Comparison of ENCODE assay signal across 8 cellular contexts in the genomic region with DNA sequence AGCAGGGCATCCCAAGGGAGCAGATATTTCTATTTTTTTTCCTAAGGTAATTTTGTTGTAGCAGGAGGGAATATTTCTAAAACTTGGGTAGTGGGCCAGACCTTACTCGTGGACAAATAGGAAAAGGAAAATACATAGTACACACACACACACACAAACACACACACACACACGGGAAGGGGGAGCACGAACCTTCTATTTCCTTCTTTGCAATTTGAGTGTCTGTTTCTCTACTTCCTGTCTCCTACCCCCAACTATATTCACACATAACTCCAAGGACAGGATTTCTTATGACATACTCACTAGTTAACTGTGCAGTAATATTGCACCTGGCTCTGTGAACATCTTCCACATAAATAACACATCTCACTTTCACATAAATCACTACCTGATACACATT. TPM values are rescaled to one million over a fixed set of nuclear protein-coding genes. Genes with fewer than 3 reads are reported as not detected.
DNase-seq lines count a peak whose midpoint lies in the region; ATAC-seq and TF ChIP-seq lines count a peak whose summit lies in the region.

No MANE protein-coding gene starts in this region.

- peak overlapping the region; percentile 75 for H3K4me3 ChIP-seq in CD8-positive, alpha-beta T cell (ENCODE audit: low read depth, low read length)
- peak overlapping the region; percentile 68 to 82 for H3K4me3 ChIP-seq in neutrophil (ENCODE audit: low read depth in 1 of 2, low read length in 1 of 2)

- H3K4me1 Mint-ChIP-seq in CD8-positive, alpha-beta T cell (ENCODE audit: low read depth) = peaks cover 68% of the 10 kb centered on the region

- POLR2A ChIA-PET in CD8-positive, alpha-beta T cell (lab: Charles Lee) = interaction anchor here (0.6 to 1.6 kb wide), 2 partner anchors 12 to 36 kb away, joined by 3 to 4 read pairs; a partner anchor contains a TSS

- no peak for TF ChIP-seq CTCF in CD8-positive, alpha-beta T cell (IDR thresholded peaks at IDR 0.05)
- TF ChIP-seq CTCF in neutrophil (IDR thresholded peaks at IDR 0.05) = no peak
- no peak for TF ChIP-seq CTCF in GM10266 (IDR thresholded peaks at IDR 0.05; ENCODE audit: control insufficient read depth, insufficient read depth, low read depth, missing control alignments)

- no peak for DNase-seq in CD8-positive, alpha-beta T cell
- DNase-seq in MV-4-11 (lab: John Stamatoyannopoulos, UW) = peak; percentile 48
- DNase-seq in dermis blood vessel endothelial cell = peak; percentile 45
- no peak for DNase-seq in GM10266 (ENCODE audit: extremely low spot score)
- no peak for DNase-seq in putamen (ENCODE audit: low spot score)
- no peak for DNase-seq in NCI-H1105 treated with DMSO at 0.1 percent for 48 hours (lab: John Stamatoyannopoulos, UW)

- peak overlapping the region; percentile 56 for H3K27ac ChIP-seq in CD8-positive, alpha-beta T cell (ENCODE audit: low read depth, low read length)
- peak overlapping the region; percentile 98 for H3K27ac ChIP-seq in neutrophil

- H3K27me3 ChIP-seq in CD8-positive, alpha-beta T cell (ENCODE audit: insufficient read depth, low read length) = no peaks in the 10 kb centered on the region
- no peaks in the 10 kb centered on the region for H3K27me3 ChIP-seq in neutrophil

- H3K4me1 ChIP-seq in CD8-positive, alpha-beta T cell (ENCODE audit: insufficient read depth, low read length) = peaks cover 63% of the 10 kb centered on the region
- peaks cover 68 to 75% of the 10 kb centered on the region in 2 experiments for H3K4me1 ChIP-seq in neutrophil (ENCODE audit: control insufficient read depth in 1 of 2, insufficient read depth in 1 of 2, low read depth in 1 of 2, low read length in 1 of 2)

- no peaks in the 10 kb centered on the region for H3K9me3 Mint-ChIP-seq in CD8-positive, alpha-beta T cell

- no peaks in the 10 kb centered on the region for H3K9me3 ChIP-seq in CD8-positive, alpha-beta T cell (ENCODE audit: low read length)
- H3K9me3 ChIP-seq in neutrophil = no peaks in the 10 kb centered on the region

- CTCF ChIA-PET in CD8-positive, alpha-beta T cell (lab: Charles Lee) = interaction anchor here (0.9 to 1.4 kb wide), 4 partner anchors 15 to 274 kb away, joined by 3 read pairs; a partner anchor contains a TSS

- intact Hi-C loops in CD8-positive, alpha-beta T cell (cut with DNase I, micrococcal nuclease) = loop anchor here (1.0 to 5.0 kb wide), 5 partner anchors 17 to 387 kb away; a partner anchor contains a TSS

- peak overlapping the region; percentile 93 for H3K27ac Mint-ChIP-seq in CD8-positive, alpha-beta T cell

- H3K4me3 Mint-ChIP-seq in CD8-positive, alpha-beta T cell = peak overlapping the region; percentile 91

- no peaks in the 10 kb centered on the region for H3K27me3 Mint-ChIP-seq in CD8-positive, alpha-beta T cell (ENCODE audit: low read depth)

- peaks cover 9% of the 10 kb centered on the region for H3K36me3 ChIP-seq in CD8-positive, alpha-beta T cell (ENCODE audit: insufficient read depth, low read length)
- peaks cover 12% of the 10 kb centered on the region for H3K36me3 ChIP-seq in neutrophil

- ATAC-seq in CD8-positive, alpha-beta T cell = no peak
- ATAC-seq in HG03439 (IDR thresholded peaks at IDR 0.05; ENCODE audit: unreplicated experiment) = no peak

- peaks cover 22% of the 10 kb centered on the region for H3K36me3 Mint-ChIP-seq in CD8-positive, alpha-beta T cell

RNA-seq across cellular contexts. Expression of a gene that starts 4.4 kb away (rescaled TPM):
- total RNA-seq in CD8-positive, alpha-beta T cell = 100 to 1,000 TPM; 113 to 124 TPM
- 49.6 and 52.1 TPM in 2 replicates for total RNA-seq in dermis blood vessel endothelial cell

RNA-seq across cellular contexts. Expression of a gene that starts 17.1 kb away (rescaled TPM):
- total RNA-seq in CD8-positive, alpha-beta T cell = 10 to 100 TPM; 35.2 to 38.5 TPM
- 14.5 and 15.3 TPM in 2 replicates for total RNA-seq in dermis blood vessel endothelial cell

RNA-seq across cellular contexts. Expression of a gene that starts 36.4 kb away (rescaled TPM):
- total RNA-seq in CD8-positive, alpha-beta T cell = 10 to 100 TPM; 39.5 to 42.0 TPM
- total RNA-seq in dermis blood vessel endothelial cell = 29.6 and 38.9 TPM in 2 replicates

RNA-seq across cellular contexts. Expression of a gene that starts 50.6 kb away (rescaled TPM):
- total RNA-seq in CD8-positive, alpha-beta T cell = 10 to 100 TPM; 17.5 to 18.1 TPM
- 49.0 and 53.6 TPM in 2 replicates for total RNA-seq in dermis blood vessel endothelial cell

RNA-seq across cellular contexts. Expression of a gene that starts 59.8 kb away (rescaled TPM):
- total RNA-seq in CD8-positive, alpha-beta T cell = 10 to 100 TPM; 18.6 to 20.6 TPM
- total RNA-seq in dermis blood vessel endothelial cell = 9.0 and 9.4 TPM in 2 replicates

Comparison
In these comparisons a context has a peak if more than half of its experiments do, and no peak if none do; other contexts are left out.
1. DNase-seq: peak in MV-4-11 (single experiment) and dermis blood vessel endothelial cell (single experiment); none in CD8-positive, alpha-beta T cell (0 of 7), GM10266 (single experiment), putamen (single experiment) and NCI-H1105 treated with DMSO at 0.1 percent for 48 hours (single experiment).